In the genomic region with DNA sequence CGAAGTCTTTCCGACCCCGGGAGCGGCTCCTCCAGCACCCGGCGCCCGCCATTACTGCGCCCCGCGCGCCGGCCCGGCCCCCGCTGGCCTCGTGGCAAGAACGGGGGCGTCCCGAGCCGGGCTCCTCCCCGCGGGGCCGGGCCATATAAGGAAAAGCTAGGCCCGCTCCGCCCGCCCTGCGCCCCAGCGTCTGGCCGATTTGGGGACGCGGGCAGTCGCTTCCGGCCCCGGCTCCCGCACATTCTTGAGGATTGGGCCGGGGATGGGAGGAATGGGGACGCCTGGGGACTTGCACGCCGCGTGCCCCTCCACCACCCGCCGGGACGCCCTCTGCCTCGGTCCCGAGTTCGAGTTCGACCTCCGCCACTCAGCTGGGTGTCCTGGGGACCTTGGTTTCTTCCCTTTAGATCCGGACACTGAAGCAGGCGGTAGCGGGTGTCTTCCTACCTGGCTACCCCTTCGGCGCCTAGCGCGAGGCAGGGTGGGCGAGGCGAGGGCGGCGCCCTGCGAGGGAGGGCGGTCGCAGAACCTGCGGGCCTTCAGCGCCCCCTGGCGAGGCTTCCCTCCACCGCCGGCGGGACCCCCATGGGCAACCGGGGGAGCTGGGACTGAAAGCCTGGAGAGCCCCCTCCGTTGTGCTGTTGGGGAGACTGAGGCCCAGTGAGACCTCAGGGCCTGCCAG, we compare ENCODE assay signal across 8 cellular contexts. TPM values are rescaled to one million over a fixed set of nuclear protein-coding genes. Genes with fewer than 3 reads are reported as not detected.
A peak's percentile ranks its signal among the peaks of the same experiment; 100 is the strongest.
DNase-seq lines count a peak whose midpoint lies in the region; ATAC-seq and TF ChIP-seq lines count a peak whose summit lies in the region.

No MANE protein-coding gene starts in this region.

- H3K27ac ChIP-seq in ACC112 (ENCODE audit: low read depth, low read length) (peak overlapping the region; percentile 62), angular gyrus (ENCODE audit: low read depth, low read length) (peak overlapping the region; percentile 97)

- H3K4me1 ChIP-seq in ACC112 (ENCODE audit: control insufficient read depth, insufficient read depth, low read length, unreplicated experiment), result peaks cover 24% of the 10 kb centered on the region

- DNase-seq in T-helper 17 cell (peak; percentile 80 to 84 (median 80)), hepatic stellate cell (ENCODE audit: low spot score) (peak; percentile 94), retinal pigment epithelial cell (ENCODE audit: low read depth) (peak; percentile 35), NCI-H446 (lab: John Stamatoyannopoulos, UW) (no peak)

- no peak overlapping the region for H2AFZ ChIP-seq in ACC112 (ENCODE audit: low read length, unreplicated experiment)

- no peaks in the 10 kb centered on the region for H3K36me3 Mint-ChIP-seq in T-helper 17 cell (ENCODE audit: low read depth)

- H3K36me3 ChIP-seq in ACC112 (ENCODE audit: insufficient read depth, low read length), result no peaks in the 10 kb centered on the region

- no peaks in the 10 kb centered on the region for H3K9me3 ChIP-seq in T-helper 17 cell (ENCODE audit: control insufficient read depth, low read length, poor library complexity, severe bottlenecking)

- H3K4me1 Mint-ChIP-seq in T-helper 17 cell, result peaks cover 33% of the 10 kb centered on the region

- ATAC-seq in HG03460 (IDR thresholded peaks at IDR 0.05; ENCODE audit: unreplicated experiment), result peak; percentile 46
- ATAC-seq in T-helper 17 cell, result peak; percentile 90

- H3K27me3 ChIP-seq in ACC112 (ENCODE audit: insufficient read depth, low read length), result no peaks in the 10 kb centered on the region

- TF ChIP-seq CTCF in retinal pigment epithelial cell (conservative IDR thresholded peaks at IDR 0.05; ENCODE audit: low read depth, low read length), result peak; percentile 81

- H3K79me2 ChIP-seq in ACC112 (ENCODE audit: control insufficient read depth, insufficient read depth, low read length, unreplicated experiment), result peaks cover 56% of the 10 kb centered on the region

- H3K4me3 Mint-ChIP-seq in T-helper 17 cell, result peak overlapping the region; percentile 85

- TF ChIP-seq POLR2A in GM19193 (IDR thresholded peaks at IDR 0.05; ENCODE audit: extremely low read depth, insufficient read depth, insufficient read length), result peak; percentile 90

- H3K27me3 Mint-ChIP-seq in T-helper 17 cell, result no peaks in the 10 kb centered on the region

- H3K4me3 ChIP-seq in ACC112 (ENCODE audit: low read depth, low read length) (peak overlapping the region; percentile 82), retinal pigment epithelial cell (ENCODE audit: low read length) (peak overlapping the region; percentile 71)

- H3K27ac Mint-ChIP-seq in T-helper 17 cell, result no peak overlapping the region

RNA-seq across cellular contexts. Expression of gene SMTN, which starts 3.8 kb away (rescaled TPM):
- 1 to 10 TPM; 1.8 to 4.9 TPM for total RNA-seq in T-helper 17 cell

RNA-seq across cellular contexts. Expression of gene SELENOM, which starts 22.4 kb away (rescaled TPM):
- 10 to 100 TPM; 33.2 to 54.8 TPM for total RNA-seq in T-helper 17 cell

RNA-seq across cellular contexts. Expression of gene INPP5J, which starts 37.8 kb away (rescaled TPM):
- total RNA-seq in T-helper 17 cell, result under 1 TPM in 1 of 2 donors, not detected in 1; 0.25 TPM

RNA-seq across cellular contexts. Expression of gene PLA2G3, which starts 55.4 kb away (rescaled TPM):
- not detected for total RNA-seq in T-helper 17 cell

Comparison
In these comparisons a context has a peak if more than half of its experiments do, and no peak if none do; other contexts are left out.
1. DNase-seq: peak in T-helper 17 cell (3 of 3), hepatic stellate cell (single experiment) and retinal pigment epithelial cell (single experiment); none in NCI-H446 (0 of 2).